Comparison of ENCODE assay signal across 8 cellular contexts in genomic region chr6:26126394-26127221, GRCh38. TPM values are rescaled to one million over a fixed set of nuclear protein-coding genes. Genes with fewer than 3 reads are reported as not detected.
DNase-seq lines count a peak whose midpoint lies in the region; TF ChIP-seq lines count a peak whose summit lies in the region.

No MANE protein-coding gene starts in this region.

- peaks cover 39% of the 10 kb centered on the region for H4K20me1 ChIP-seq in osteoblast (ENCODE audit: insufficient read depth, low read length)

- peak overlapping the region; percentile 100 for H3K27ac Mint-ChIP-seq in endodermal cell

- H3K36me3 ChIP-seq in endodermal cell (ENCODE audit: control insufficient read depth, insufficient read depth, low read length) (no peaks in the 10 kb centered on the region), osteoblast (ENCODE audit: insufficient read depth, low read length) (peaks cover 21% of the 10 kb centered on the region)

- H3K9me3 Mint-ChIP-seq in endodermal cell: no peaks in the 10 kb centered on the region

- H3K4me3 Mint-ChIP-seq in endodermal cell: peak overlapping the region; percentile 100

- intact Hi-C loops in posterior cingulate gyrus (cut with DNase I): loop anchor here (1.0 to 5.0 kb wide), 3 partner anchors 14 to 71 kb away; a partner anchor contains a TSS

- H3K4me1 ChIP-seq in endodermal cell (ENCODE audit: control insufficient read depth, insufficient read depth, low read length) (peaks cover 3% of the 10 kb centered on the region), osteoblast (ENCODE audit: insufficient read depth, low read length) (peaks cover 18% of the 10 kb centered on the region)

- H3K4me3 ChIP-seq in endodermal cell (ENCODE audit: low read length) (peak overlapping the region; percentile 98), osteoblast (ENCODE audit: insufficient read depth, low read length) (peak overlapping the region; percentile 97)

- H3K27me3 ChIP-seq in endodermal cell (ENCODE audit: control insufficient read depth, insufficient read depth, low read length, poor library complexity, severe bottlenecking) (no peaks in the 10 kb centered on the region), osteoblast (ENCODE audit: insufficient read depth, low read length) (no peaks in the 10 kb centered on the region)

- DNase-seq in ELR (ENCODE audit: low read depth) (peak; percentile 71), NCI-H82 treated with DMSO at 0.1 percent for 48 hours (lab: John Stamatoyannopoulos, UW; ENCODE audit: unreplicated experiment) (peak; percentile 60), endodermal cell (peak; percentile 64), osteoblast (ENCODE audit: insufficient read length, low spot score, missing footprints) (no peak), ureter (ENCODE audit: low spot score) (no peak), SW 1271 (lab: John Stamatoyannopoulos, UW) (no peak), posterior cingulate gyrus (no peak)
- no peak for DNase-seq in stimulated activated naive CD4-positive, alpha-beta T cell treated with Interleukin-2 at 50 U/mL for 16 hours (lab: John Stamatoyannopoulos, UW)

- H3K27ac ChIP-seq in endodermal cell (ENCODE audit: low read depth, low read length): peak overlapping the region; percentile 84
- H3K27ac ChIP-seq in osteoblast (ENCODE audit: low read depth, low read length): peak overlapping the region; percentile 92

- peak overlapping the region; percentile 94 for H3K4me2 ChIP-seq in osteoblast (ENCODE audit: insufficient read depth, low read length)

- H2AFZ ChIP-seq in osteoblast (ENCODE audit: low read length): peak overlapping the region; percentile 49

- H3K9ac ChIP-seq in endodermal cell (ENCODE audit: extremely low read depth, low read length, poor library complexity, severe bottlenecking): peak overlapping the region; percentile 98

- peaks cover 52% of the 10 kb centered on the region for H3K79me2 ChIP-seq in osteoblast (ENCODE audit: insufficient read depth, low read length)

- H3K9me3 ChIP-seq in endodermal cell (ENCODE audit: control insufficient read depth, low read length) (no peaks in the 10 kb centered on the region), osteoblast (ENCODE audit: low read depth, low read length) (no peaks in the 10 kb centered on the region)

- peaks cover 4% of the 10 kb centered on the region for H3K36me3 Mint-ChIP-seq in endodermal cell (ENCODE audit: low read depth)

- peaks cover 19% of the 10 kb centered on the region for H3K4me1 Mint-ChIP-seq in endodermal cell

- H3K27me3 Mint-ChIP-seq in endodermal cell (ENCODE audit: insufficient read depth): no peaks in the 10 kb centered on the region

- 3 to 12% methylated on average over 5 to 8 of the region's 8 CpGs for WGBS in endodermal cell (ENCODE audit: insufficient coverage in 1 of 2, insufficient read length in 1 of 2), 2 experiments

- no peak for TF ChIP-seq CTCF in endodermal cell (conservative IDR thresholded peaks at IDR 0.05)
- no peak for TF ChIP-seq CTCF in osteoblast (IDR thresholded peaks at IDR 0.05; ENCODE audit: extremely low read depth, low read depth, low read length)

RNA-seq across cellular contexts. Expression of gene HFE, which starts 39.4 kb away (rescaled TPM):
- total RNA-seq in endodermal cell: 1 to 10 TPM; 1.8 to 2.1 TPM
- 2.7 TPM for polyA plus RNA-seq in endodermal cell (2013, experiment 1 of 2)
- polyA plus RNA-seq in endodermal cell (2013, experiment 2 of 2): 1.7 TPM
- 14.1 and 15.9 TPM in 2 replicates for total RNA-seq in osteoblast
- total RNA-seq in ureter: 14.8 TPM

Comparison
In these comparisons a context has a peak if more than half of its experiments do, and no peak if none do; other contexts are left out.
1. DNase-seq: peak in ELR (single experiment), NCI-H82 treated with DMSO at 0.1 percent for 48 hours (single experiment) and endodermal cell (single experiment); none in osteoblast (single experiment), stimulated activated naive CD4-positive, alpha-beta T cell treated with Interleukin-2 at 50 U/mL for 16 hours (single experiment), ureter (single experiment), SW 1271 (0 of 2) and posterior cingulate gyrus (0 of 10).